In the genomic region with DNA sequence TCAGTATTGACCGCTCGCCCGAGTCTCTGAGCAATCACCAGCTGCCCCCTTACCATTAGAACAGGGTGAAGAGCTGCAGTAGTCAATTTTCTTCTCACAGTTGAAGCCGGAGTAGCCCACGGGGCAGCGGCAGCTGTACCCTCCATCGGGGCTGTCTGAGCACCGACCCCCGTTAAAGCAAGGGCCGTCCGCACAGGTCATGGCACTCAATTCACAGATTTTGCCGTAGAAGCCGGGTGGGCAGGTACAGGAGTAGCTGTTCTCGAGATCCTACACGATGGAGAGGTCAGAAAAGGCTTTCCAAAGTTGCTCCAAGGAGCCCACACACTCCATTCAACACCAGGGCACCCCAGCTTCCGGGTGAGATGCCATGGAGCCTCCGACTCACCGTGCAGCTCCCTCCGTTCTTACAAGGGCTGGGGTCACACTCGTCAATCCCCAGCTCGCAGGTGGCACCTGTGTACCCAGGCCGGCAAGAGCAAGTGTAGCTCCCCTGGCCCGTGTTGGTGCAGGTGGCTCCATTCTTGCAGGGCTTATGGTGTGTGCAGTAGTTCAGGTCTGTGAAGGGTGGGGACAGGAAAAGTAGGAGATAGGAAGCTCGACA, we compare ENCODE assay signal across 14 cellular contexts. TPM values are rescaled to one million over a fixed set of nuclear protein-coding genes. Genes with fewer than 3 reads are reported as not detected.
"Had no signal": no experiment of that assay in that cellular context is flagged by ENCODE, and none has a peak within 500 bp of the region (broad histone marks: within the 10 kb centered on the region; RNA-seq: fewer than 3 reads in every experiment).

No MANE protein-coding gene starts in this region.

- H3K4me3 ChIP-seq: gastrocnemius medialis, ovary, SK-N-MC, thyroid gland, vagina had no signal

- DNase-seq: activated CD4-positive, alpha-beta T cell treated with anti-CD3 and anti-CD28 coated beads, Interleukin-2, amount 10 ng/mL, durations not matched to agents 24 days and 14 days; activated gamma-delta T cell; activated T-cell treated with anti-CD3 and anti-CD28 coated beads, Interleukin-2, amount 50 U/mL, for 1 hour; aorta; effector CD4-positive, alpha-beta T cell; gastrocnemius medialis; stimulated activated CD4-positive, alpha-beta T cell treated with anti-CD3 and anti-CD28 coated beads, Interleukin-4, amount 100 ng/mL, for 24 hours; stimulated activated naive CD8-positive, alpha-beta T cell treated with anti-CD3 and anti-CD28 coated beads, Interleukin-15, amount 100 ng/mL, for 72 hours; thyroid gland had no signal

- H3K9me3 ChIP-seq: gastrocnemius medialis, ovary, thyroid gland, vagina had no signal

- H3K36me3 ChIP-seq: gastrocnemius medialis, ovary had no signal

- ATAC-seq: gastrocnemius medialis; stimulated activated naive CD8-positive, alpha-beta T cell treated with anti-CD3 and anti-CD28 coated beads, Interleukin-15, amount 100 ng/mL, for 72 hours; WTC11 had no signal

- H3K27me3 ChIP-seq: ovary, thyroid gland, vagina had no signal

- H3K27ac ChIP-seq: gastrocnemius medialis, ovary, SK-N-MC, thyroid gland, vagina had no signal

RNA-seq across cellular contexts. Expression of a gene that starts 5.9 kb away (rescaled TPM):
- total RNA-seq: activated CD4-positive, alpha-beta T cell treated with anti-CD3 and anti-CD28 coated beads, Interleukin-2, amount 10 ng/mL, durations not matched to agents 24 days and 14 days; T-helper 1 cell treated with Interleukin-12 subunit alpha and Interleukin-12 subunit beta and Interleukin-4 antibody, amounts not matched to agents 30 ng/mL and 1 ng/mL, for 36 hours had no signal
